ENCODE assay signal across 35 cellular contexts in the genomic region with DNA sequence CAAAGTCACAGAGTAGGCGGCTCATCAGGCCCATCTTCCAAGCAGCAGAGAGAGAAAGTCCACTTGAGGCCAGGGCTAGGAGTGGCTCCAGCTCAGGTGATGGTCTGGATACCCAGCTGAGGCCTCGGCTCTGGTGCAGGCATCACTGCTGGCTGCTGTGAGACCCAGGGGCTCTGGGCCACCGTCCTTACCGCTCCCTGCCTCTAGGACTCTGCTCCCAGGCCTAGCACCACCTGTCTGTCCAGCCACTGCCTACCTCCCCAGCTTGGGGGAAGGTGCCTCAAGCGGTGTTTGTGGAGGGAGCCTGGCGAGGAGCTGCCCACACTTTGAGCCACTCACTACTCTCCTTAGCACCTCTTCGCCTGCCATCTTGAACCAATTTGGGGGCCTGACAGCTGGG. TPM values are rescaled to one million over a fixed set of nuclear protein-coding genes. Genes with fewer than 3 reads are reported as not detected.
"Had no signal": no experiment of that assay in that cellular context is flagged by ENCODE, and none has a peak within 500 bp of the region (broad histone marks: within the 10 kb centered on the region; RNA-seq: fewer than 3 reads in every experiment).

No MANE protein-coding gene starts in this region.

- H3K4me1 ChIP-seq: parathyroid adenoma, spleen had no signal

- H3K79me2 ChIP-seq: parathyroid adenoma had no signal

- H2AFZ ChIP-seq: parathyroid adenoma had no signal

- H3K36me3 ChIP-seq: heart right ventricle, prostate gland, spleen, stomach, thoracic aorta, transverse colon had no signal

- H3K27ac ChIP-seq: coronary artery, heart right ventricle, parathyroid adenoma, prostate gland, spleen, stomach, thoracic aorta, transverse colon had no signal

- FAIRE-seq: endometrium, frontal cortex, islet of Langerhans had no signal

- H3K4me3 ChIP-seq: coronary artery, heart right ventricle, prostate gland, spleen, stomach, thoracic aorta, transverse colon had no signal

- ATAC-seq: esophagus mucosa; heart right ventricle; left lobe of liver; natural killer cell; sciatic nerve; stimulated activated naive B cell treated with anti-CD40 and anti-IgM and Interleukin-4, amounts not matched to agents 10 μg/mL and 1 μg/mL and 100 μg/mL, for 72 hours had no signal

- H3K27me3 ChIP-seq: heart right ventricle, spleen, stomach, transverse colon had no signal

- H3K9ac ChIP-seq: parathyroid adenoma had no signal

- H3K9me3 ChIP-seq: heart right ventricle, prostate gland, spleen, stomach, thoracic aorta, transverse colon had no signal

- DNase-seq: effector CD8-positive, alpha-beta T cell; heart right ventricle; hypothalamus; mammary epithelial cell; natural killer cell; spleen; stimulated activated CD4-positive, alpha-beta T cell treated with anti-CD3 and anti-CD28 coated beads, Interleukin-15, amount 100 ng/mL, for 24 hours; stimulated activated CD4-positive, alpha-beta T cell treated with anti-CD3 and anti-CD28 coated beads, Interleukin-1b, Interleukin-23, amount 100 ng/mL, for 48 hours; stimulated activated CD4-positive, alpha-beta T cell treated with anti-CD3 and anti-CD28 coated beads, Interleukin-4, amount 100 ng/mL, for 4 hours; stimulated activated naive B cell treated with anti-CD40 and anti-IgM and Interleukin-4, amounts not matched to agents 10 μg/mL and 1 μg/mL and 100 μg/mL, for 72 hours; stomach; substantia nigra; transverse colon had no signal

RNA-seq across cellular contexts. Expression of gene DMRTB1, which starts 57.9 kb away (rescaled TPM):
- total RNA-seq: chondrocyte, dermis microvascular lymphatic vessel endothelial cell, esophagus mucosa, fibroblast of lung, frontal cortex, glomerular endothelial cell, heart right ventricle, left lobe of liver, lower leg skin, mammary epithelial cell, mesothelial cell of epicardium, mucosa of gallbladder, myocyte, natural killer cell, omental fat pad, renal cortical epithelial cell, sciatic nerve, skeletal muscle tissue, spleen, stomach, thoracic aorta, transverse colon, urinary bladder had no signal
- polyA plus RNA-seq: fibroblast of lung, heart right ventricle, mammary epithelial cell, spleen, stomach, urinary bladder had no signal
